ENCODE assay signal across 1 cellular context in the genomic region with DNA sequence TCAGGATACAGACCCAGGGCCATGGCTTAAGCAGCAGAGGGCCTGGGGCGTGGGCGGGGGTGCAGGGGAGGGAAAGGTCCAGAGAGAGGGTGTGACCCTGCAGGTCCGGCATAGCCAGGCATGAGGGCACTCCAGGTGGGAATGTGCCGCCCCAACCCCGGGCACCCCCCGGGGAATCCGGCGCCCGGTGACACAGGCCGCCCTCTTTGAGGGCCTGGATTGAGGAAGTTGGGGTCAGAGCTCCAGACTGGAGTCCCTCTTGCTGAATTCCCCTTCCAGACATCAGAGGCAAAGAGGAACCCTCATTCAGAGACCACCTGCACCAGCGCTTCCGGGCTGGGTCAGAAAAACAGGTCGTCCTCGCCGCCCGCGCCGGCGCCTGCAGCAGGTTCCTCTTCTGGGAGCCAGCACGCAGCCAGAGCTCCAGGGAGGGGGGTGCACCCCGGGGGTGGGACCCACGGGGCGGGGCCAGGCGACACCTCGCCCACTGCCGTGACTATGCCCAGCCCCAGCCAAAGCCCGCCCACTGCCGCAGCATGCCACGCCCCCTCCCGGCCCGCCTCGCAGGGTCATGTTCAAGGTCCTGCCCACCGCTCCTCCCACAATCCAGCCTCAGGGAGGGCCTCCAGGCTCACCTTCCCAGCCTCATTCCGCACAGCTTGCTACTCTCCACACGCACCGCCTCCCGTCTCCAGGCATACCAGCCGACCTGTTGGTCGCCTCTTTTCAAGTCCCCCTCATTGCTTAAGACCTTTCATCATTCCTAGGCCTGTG.
TF ChIP-seq lines count a peak whose summit lies in the region.

No MANE protein-coding gene starts in this region.

TF ChIP-seq in HepG2, 621 proteins besides CTCF, POLR2A, EP300 and RAD21 (continued from another document and continues in another):
- TF ChIP-seq, protein P1, sequence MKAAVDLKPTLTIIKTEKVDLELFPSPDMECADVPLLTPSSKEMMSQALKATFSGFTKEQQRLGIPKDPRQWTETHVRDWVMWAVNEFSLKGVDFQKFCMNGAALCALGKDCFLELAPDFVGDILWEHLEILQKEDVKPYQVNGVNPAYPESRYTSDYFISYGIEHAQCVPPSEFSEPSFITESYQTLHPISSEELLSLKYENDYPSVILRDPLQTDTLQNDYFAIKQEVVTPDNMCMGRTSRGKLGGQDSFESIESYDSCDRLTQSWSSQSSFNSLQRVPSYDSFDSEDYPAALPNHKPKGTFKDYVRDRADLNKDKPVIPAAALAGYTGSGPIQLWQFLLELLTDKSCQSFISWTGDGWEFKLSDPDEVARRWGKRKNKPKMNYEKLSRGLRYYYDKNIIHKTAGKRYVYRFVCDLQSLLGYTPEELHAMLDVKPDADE (CRISPR knock-in tag; IDR thresholded peaks at IDR 0.05), result no peak
- TF ChIP-seq PAXIP1 (CRISPR knock-in tag; conservative IDR thresholded peaks at IDR 0.05), result peak; percentile 57
- TF ChIP-seq ZNF773 (CRISPR knock-in tag; IDR thresholded peaks at IDR 0.05; ENCODE audit: borderline replicate concordance), result no peak
- TF ChIP-seq, protein P2, sequence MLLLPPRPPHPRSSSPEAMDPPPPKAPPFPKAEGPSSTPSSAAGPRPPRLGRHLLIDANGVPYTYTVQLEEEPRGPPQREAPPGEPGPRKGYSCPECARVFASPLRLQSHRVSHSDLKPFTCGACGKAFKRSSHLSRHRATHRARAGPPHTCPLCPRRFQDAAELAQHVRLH (CRISPR knock-in tag; IDR thresholded peaks at IDR 0.05; ENCODE audit: borderline replicate concordance, low read depth), result no peak
- no peak for TF ChIP-seq DPF2 (CRISPR knock-in tag; IDR thresholded peaks at IDR 0.05; ENCODE audit: borderline replicate concordance, low read depth)
- no peak for TF ChIP-seq MIER2 (CRISPR knock-in tag; IDR thresholded peaks at IDR 0.05)
- TF ChIP-seq ZBTB46 (CRISPR knock-in tag; IDR thresholded peaks at IDR 0.05; ENCODE audit: borderline replicate concordance), result no peak
- TF ChIP-seq PBX2 (CRISPR knock-in tag; IDR thresholded peaks at IDR 0.05), result no peak
- no peak for TF ChIP-seq SRF (IDR thresholded peaks at IDR 0.05; ENCODE audit: low read depth, low read length)
- TF ChIP-seq, protein P3, sequence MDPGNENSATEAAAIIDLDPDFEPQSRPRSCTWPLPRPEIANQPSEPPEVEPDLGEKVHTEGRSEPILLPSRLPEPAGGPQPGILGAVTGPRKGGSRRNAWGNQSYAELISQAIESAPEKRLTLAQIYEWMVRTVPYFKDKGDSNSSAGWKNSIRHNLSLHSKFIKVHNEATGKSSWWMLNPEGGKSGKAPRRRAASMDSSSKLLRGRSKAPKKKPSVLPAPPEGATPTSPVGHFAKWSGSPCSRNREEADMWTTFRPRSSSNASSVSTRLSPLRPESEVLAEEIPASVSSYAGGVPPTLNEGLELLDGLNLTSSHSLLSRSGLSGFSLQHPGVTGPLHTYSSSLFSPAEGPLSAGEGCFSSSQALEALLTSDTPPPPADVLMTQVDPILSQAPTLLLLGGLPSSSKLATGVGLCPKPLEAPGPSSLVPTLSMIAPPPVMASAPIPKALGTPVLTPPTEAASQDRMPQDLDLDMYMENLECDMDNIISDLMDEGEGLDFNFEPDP (CRISPR knock-in tag; conservative IDR thresholded peaks at IDR 0.05), result no peak
- TF ChIP-seq TOPORS (CRISPR knock-in tag; IDR thresholded peaks at IDR 0.05), result no peak
- TF ChIP-seq SNAPC5 (CRISPR knock-in tag; IDR thresholded peaks at IDR 0.05; ENCODE audit: borderline replicate concordance), result no peak
- TF ChIP-seq KAT8 (CRISPR knock-in tag; IDR thresholded peaks at IDR 0.05), result peak; percentile 55; the same call in 1 of the 2 replicates
- TF ChIP-seq, protein P4, sequence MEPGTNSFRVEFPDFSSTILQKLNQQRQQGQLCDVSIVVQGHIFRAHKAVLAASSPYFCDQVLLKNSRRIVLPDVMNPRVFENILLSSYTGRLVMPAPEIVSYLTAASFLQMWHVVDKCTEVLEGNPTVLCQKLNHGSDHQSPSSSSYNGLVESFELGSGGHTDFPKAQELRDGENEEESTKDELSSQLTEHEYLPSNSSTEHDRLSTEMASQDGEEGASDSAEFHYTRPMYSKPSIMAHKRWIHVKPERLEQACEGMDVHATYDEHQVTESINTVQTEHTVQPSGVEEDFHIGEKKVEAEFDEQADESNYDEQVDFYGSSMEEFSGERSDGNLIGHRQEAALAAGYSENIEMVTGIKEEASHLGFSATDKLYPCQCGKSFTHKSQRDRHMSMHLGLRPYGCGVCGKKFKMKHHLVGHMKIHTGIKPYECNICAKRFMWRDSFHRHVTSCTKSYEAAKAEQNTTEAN (CRISPR knock-in tag; conservative IDR thresholded peaks at IDR 0.05), result no peak
- TF ChIP-seq CERS6 (CRISPR knock-in tag; IDR thresholded peaks at IDR 0.05), result no peak
- no peak for TF ChIP-seq ZNF652 (CRISPR knock-in tag; IDR thresholded peaks at IDR 0.05; ENCODE audit: borderline replicate concordance, low read depth)
- no peak for TF ChIP-seq NCOA1 (CRISPR knock-in tag; IDR thresholded peaks at IDR 0.05)
- peak; percentile 78; the same call in 1 of the 2 replicates for TF ChIP-seq ZBTB38 (CRISPR knock-in tag; IDR thresholded peaks at IDR 0.05)
- no peak for TF ChIP-seq MAFG (CRISPR knock-in tag; IDR thresholded peaks at IDR 0.05)
- TF ChIP-seq, protein P5, sequence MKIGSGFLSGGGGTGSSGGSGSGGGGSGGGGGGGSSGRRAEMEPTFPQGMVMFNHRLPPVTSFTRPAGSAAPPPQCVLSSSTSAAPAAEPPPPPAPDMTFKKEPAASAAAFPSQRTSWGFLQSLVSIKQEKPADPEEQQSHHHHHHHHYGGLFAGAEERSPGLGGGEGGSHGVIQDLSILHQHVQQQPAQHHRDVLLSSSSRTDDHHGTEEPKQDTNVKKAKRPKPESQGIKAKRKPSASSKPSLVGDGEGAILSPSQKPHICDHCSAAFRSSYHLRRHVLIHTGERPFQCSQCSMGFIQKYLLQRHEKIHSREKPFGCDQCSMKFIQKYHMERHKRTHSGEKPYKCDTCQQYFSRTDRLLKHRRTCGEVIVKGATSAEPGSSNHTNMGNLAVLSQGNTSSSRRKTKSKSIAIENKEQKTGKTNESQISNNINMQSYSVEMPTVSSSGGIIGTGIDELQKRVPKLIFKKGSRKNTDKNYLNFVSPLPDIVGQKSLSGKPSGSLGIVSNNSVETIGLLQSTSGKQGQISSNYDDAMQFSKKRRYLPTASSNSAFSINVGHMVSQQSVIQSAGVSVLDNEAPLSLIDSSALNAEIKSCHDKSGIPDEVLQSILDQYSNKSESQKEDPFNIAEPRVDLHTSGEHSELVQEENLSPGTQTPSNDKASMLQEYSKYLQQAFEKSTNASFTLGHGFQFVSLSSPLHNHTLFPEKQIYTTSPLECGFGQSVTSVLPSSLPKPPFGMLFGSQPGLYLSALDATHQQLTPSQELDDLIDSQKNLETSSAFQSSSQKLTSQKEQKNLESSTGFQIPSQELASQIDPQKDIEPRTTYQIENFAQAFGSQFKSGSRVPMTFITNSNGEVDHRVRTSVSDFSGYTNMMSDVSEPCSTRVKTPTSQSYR (CRISPR knock-in tag; IDR thresholded peaks at IDR 0.05; ENCODE audit: borderline replicate concordance), result no peak
- TF ChIP-seq ZFAT (CRISPR knock-in tag; conservative IDR thresholded peaks at IDR 0.05), result no peak
- 0 out of 2 replicates have a peak, but pooled peaks have one; percentile 35 for TF ChIP-seq ZMYM4 (CRISPR knock-in tag; IDR thresholded peaks at IDR 0.05)
- 0 out of 2 replicates have a peak, but pooled peaks have one; percentile 20 for TF ChIP-seq ZNF503 (CRISPR knock-in tag; IDR thresholded peaks at IDR 0.05)
- TF ChIP-seq, protein P6, sequence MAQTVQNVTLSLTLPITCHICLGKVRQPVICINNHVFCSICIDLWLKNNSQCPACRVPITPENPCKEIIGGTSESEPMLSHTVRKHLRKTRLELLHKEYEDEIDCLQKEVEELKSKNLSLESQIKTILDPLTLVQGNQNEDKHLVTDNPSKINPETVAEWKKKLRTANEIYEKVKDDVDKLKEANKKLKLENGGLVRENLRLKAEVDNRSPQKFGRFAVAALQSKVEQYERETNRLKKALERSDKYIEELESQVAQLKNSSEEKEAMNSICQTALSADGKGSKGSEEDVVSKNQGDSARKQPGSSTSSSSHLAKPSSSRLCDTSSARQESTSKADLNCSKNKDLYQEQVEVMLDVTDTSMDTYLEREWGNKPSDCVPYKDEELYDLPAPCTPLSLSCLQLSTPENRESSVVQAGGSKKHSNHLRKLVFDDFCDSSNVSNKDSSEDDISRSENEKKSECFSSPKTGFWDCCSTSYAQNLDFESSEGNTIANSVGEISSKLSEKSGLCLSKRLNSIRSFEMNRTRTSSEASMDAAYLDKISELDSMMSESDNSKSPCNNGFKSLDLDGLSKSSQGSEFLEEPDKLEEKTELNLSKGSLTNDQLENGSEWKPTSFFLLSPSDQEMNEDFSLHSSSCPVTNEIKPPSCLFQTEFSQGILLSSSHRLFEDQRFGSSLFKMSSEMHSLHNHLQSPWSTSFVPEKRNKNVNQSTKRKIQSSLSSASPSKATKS (CRISPR knock-in tag; IDR thresholded peaks at IDR 0.05), result no peak
- TF ChIP-seq SP140L (CRISPR knock-in tag; IDR thresholded peaks at IDR 0.05; ENCODE audit: borderline replicate concordance), result no peak
- TF ChIP-seq KLF16 (CRISPR knock-in tag; IDR thresholded peaks at IDR 0.05), result no peak; a peak in 1 of 4 replicates
